11 cellular contexts compared by ENCODE assay signal in genomic region chr9:106893088-106893487, GRCh38. TPM values are rescaled to one million over a fixed set of nuclear protein-coding genes. Genes with fewer than 3 reads are reported as not detected.
DNase-seq lines count a peak whose midpoint lies in the region; ATAC-seq, FAIRE-seq and TF ChIP-seq lines count a peak whose summit lies in the region.
"Had no signal": no experiment of that assay in that cellular context is flagged by ENCODE, and none has a peak within 500 bp of the region (broad histone marks: within the 10 kb centered on the region; RNA-seq: fewer than 3 reads in every experiment).

No MANE protein-coding gene starts in this region.

- RAD21 ChIA-PET in GM12878 (lab: Charles Lee; ENCODE audit: unreplicated experiment): interaction anchor here (1.1 kb wide), 1 partner anchor 28 kb away, joined by 4 read pairs; no protein-coding TSS in a partner anchor

- H3K36me3 Mint-ChIP-seq in activated T-helper 17 cell treated with anti-CD3 and anti-CD28 coated beads, Interleukin-2, amount 50 U/mL, for 72 hours (ENCODE audit: low read depth): no peaks in the 10 kb centered on the region

- no peak overlapping the region for H2AFZ ChIP-seq in GM12878 (ENCODE audit: control insufficient read depth, low read depth, low read length)
- H2AFZ ChIP-seq in keratinocyte (ENCODE audit: control insufficient read depth, low read length): no peak overlapping the region

- H3K9ac ChIP-seq in GM12878 (ENCODE audit: control insufficient read depth, insufficient read depth, low read length) (no peak overlapping the region), keratinocyte (ENCODE audit: control insufficient read depth, extremely low read depth, insufficient read depth, low read length) (peak overlapping the region; percentile 11)

- POLR2A ChIA-PET in GM12878 (lab: Charles Lee): no interaction called here

- WGBS in GM12878 (ENCODE audit: insufficient coverage, insufficient replicate concordance, low lambda C conversion rate, missing lambda C conversion rate): 0% methylated on average over 1 of the region's 1 CpG

- BruUV-seq in GM12878 (replicated peaks; lab: Mats Ljungman, UMichigan): no TSS peak

- dilution Hi-C loops in keratinocyte (cut with MboI; ENCODE audit: extremely low pct_ligation_motif_present, low sequenced_read_pairs): no loop called here

- ATAC-seq in GM12878 (peak; percentile 34), upper lobe of right lung (peak; percentile 11), GM21360 (IDR thresholded peaks at IDR 0.05; ENCODE audit: unreplicated experiment) (no peak)
- no peak for ATAC-seq in activated T-helper 17 cell treated with anti-CD3 and anti-CD28 coated beads, Interleukin-2, amount 50 U/mL, for 72 hours (replicated peaks)

- H3K36me3 ChIP-seq in GM12878 (ENCODE audit: control insufficient read depth in 2 of 2, insufficient read depth in 2 of 2, low read length in 1 of 2): no peaks in the 10 kb centered on the region
- H3K36me3 ChIP-seq in keratinocyte (ENCODE audit: control insufficient read depth in 2 of 2, extremely low read depth in 1 of 2, insufficient read depth in 2 of 2, low read length in 2 of 2): peaks cover 0 to 1% of the 10 kb centered on the region in 2 experiments
- H3K36me3 ChIP-seq in upper lobe of right lung: no peaks in the 10 kb centered on the region

- FAIRE-seq in GM12878 (lab: Jason Lieb, UNC): no peak
- FAIRE-seq in keratinocyte (lab: Jason Lieb, UNC): peak; percentile 71

- SMC1A ChIA-PET in GM12878 (lab: Charles Lee; ENCODE audit: uncharacterized antibody, unreplicated experiment): interaction anchor here (0.8 to 17.7 kb wide), 5 partner anchors 8 to 99 kb away, joined by 3 to 219 read pairs (median 4); partner anchors contain the start of gene ZNF462

- no peaks in the 10 kb centered on the region for H3K79me2 ChIP-seq in GM12878 (ENCODE audit: control insufficient read depth, insufficient read depth, low read length)
- peaks cover 64% of the 10 kb centered on the region for H3K79me2 ChIP-seq in keratinocyte (ENCODE audit: control insufficient read depth, insufficient read depth, low read length)

- H3K4me1 Mint-ChIP-seq in activated T-helper 17 cell treated with anti-CD3 and anti-CD28 coated beads, Interleukin-2, amount 50 U/mL, for 72 hours: no peaks in the 10 kb centered on the region
- H3K4me1 Mint-ChIP-seq: central memory CD8-positive, alpha-beta T cell had no signal

- H3K27ac ChIP-seq in GM12878 (ENCODE audit: control insufficient read depth, insufficient read depth): no peak overlapping the region
- H3K27ac ChIP-seq in keratinocyte (ENCODE audit: control insufficient read depth, insufficient read depth, low read length): peak overlapping the region; percentile 88
- no peak overlapping the region for H3K27ac ChIP-seq in upper lobe of right lung
- H3K27ac ChIP-seq: 22Rv1 had no signal

- intact Hi-C loops in GM12878 (cut with micrococcal nuclease; ENCODE audit: unreplicated experiment): no loop called here
- intact Hi-C loops in upper lobe of right lung (cut with DNase I): no loop called here

- H3K4me1 ChIP-seq in GM12878 (ENCODE audit: control insufficient read depth, insufficient read depth, low read length): no peaks in the 10 kb centered on the region
- peaks cover 62% of the 10 kb centered on the region for H3K4me1 ChIP-seq in keratinocyte (ENCODE audit: control insufficient read depth, extremely low read depth, insufficient read depth, low read length)
- peaks cover 7% of the 10 kb centered on the region for H3K4me1 ChIP-seq in upper lobe of right lung

- H3K27me3 Mint-ChIP-seq in activated T-helper 17 cell treated with anti-CD3 and anti-CD28 coated beads, Interleukin-2, amount 50 U/mL, for 72 hours: no peaks in the 10 kb centered on the region
- H3K27me3 Mint-ChIP-seq: central memory CD8-positive, alpha-beta T cell had no signal

- H4K20me1 ChIP-seq in GM12878 (ENCODE audit: control insufficient read depth, insufficient read depth) (no peaks in the 10 kb centered on the region), keratinocyte (ENCODE audit: control insufficient read depth, extremely low read depth, insufficient read depth, low read length) (no peaks in the 10 kb centered on the region)

- H3K4me2 ChIP-seq in GM12878 (ENCODE audit: control insufficient read depth, insufficient read depth) (no peak overlapping the region), keratinocyte (ENCODE audit: control insufficient read depth, extremely low read depth, insufficient read depth, low read depth, low read length) (peak overlapping the region; percentile 75)

- H3K4me3 ChIP-seq in GM12878 (no peak overlapping the region), keratinocyte (ENCODE audit: control insufficient read depth in 2 of 3, extremely low read depth in 1 of 3, insufficient read depth in 2 of 3, low read depth in 1 of 3, low read length in 3 of 3) (peak overlapping the region in 2 of 3 experiments; percentile 8 to 33), upper lobe of right lung (no peak overlapping the region)

- H3K27me3 ChIP-seq in GM12878 (replicated peaks in 1 of 2; ENCODE audit: control insufficient read depth in 2 of 2, insufficient read depth in 2 of 2, low read length in 1 of 2) (no peaks in the 10 kb centered on the region), keratinocyte (ENCODE audit: control insufficient read depth, extremely low read depth, insufficient read depth, low read length) (no peaks in the 10 kb centered on the region), upper lobe of right lung (no peaks in the 10 kb centered on the region)

- no peak for TF ChIP-seq EP300 in GM12878 (IDR thresholded peaks at IDR 0.05; ENCODE audit: borderline replicate concordance in 1 of 2, control insufficient read depth in 1 of 2, low read depth in 2 of 2, low read length in 2 of 2)

- TF ChIP-seq CTCF in GM12878 (IDR thresholded peaks at IDR 0.05 in 2 of 3, conservative IDR thresholded peaks at IDR 0.05 in 1 of 3; ENCODE audit: control insufficient read depth in 2 of 3, extremely low read depth in 1 of 3, insufficient read depth in 1 of 3, low read depth in 3 of 3, low read length in 3 of 3) (no peak), keratinocyte (optimal IDR thresholded peaks at IDR 0.05 in 1 of 3, IDR thresholded peaks at IDR 0.05 in 1 of 3, conservative IDR thresholded peaks at IDR 0.05 in 1 of 3; ENCODE audit: extremely low read depth in 1 of 3, insufficient read depth in 2 of 3, low read length in 3 of 3) (no peak), upper lobe of right lung (IDR thresholded peaks at IDR 0.05) (no peak)

- no peak for TF ChIP-seq POLR2A in GM12878 (IDR thresholded peaks at IDR 0.05; ENCODE audit: low read depth, low read length)

- in situ Hi-C loops in GM12878 (cut with MboI): no loop called here

- H3K9me3 ChIP-seq in GM12878 (replicated peaks; ENCODE audit: control insufficient read depth, insufficient read depth, low read length): no peaks in the 10 kb centered on the region
- H3K9me3 ChIP-seq in keratinocyte (ENCODE audit: control insufficient read depth, low read depth, low read length): no peaks in the 10 kb centered on the region
- no peaks in the 10 kb centered on the region for H3K9me3 ChIP-seq in upper lobe of right lung

- no peaks in the 10 kb centered on the region for H3K9me1 ChIP-seq in keratinocyte (ENCODE audit: control insufficient read depth, extremely low read depth, insufficient read depth, low read length)

- H3K9me3 Mint-ChIP-seq in activated T-helper 17 cell treated with anti-CD3 and anti-CD28 coated beads, Interleukin-2, amount 50 U/mL, for 72 hours: peaks cover 13% of the 10 kb centered on the region

- H3K27ac Mint-ChIP-seq in activated T-helper 17 cell treated with anti-CD3 and anti-CD28 coated beads, Interleukin-2, amount 50 U/mL, for 72 hours: no peak overlapping the region

- no peak for TF ChIP-seq RAD21 in GM12878 (IDR thresholded peaks at IDR 0.05; ENCODE audit: insufficient read depth, low read depth, low read length)

- CTCF ChIA-PET in GM12878 (lab: Yijun Ruan, JAX): interaction anchor here (1.7 kb wide), 1 partner anchor 29 kb away, joined by 5 read pairs; no protein-coding TSS in a partner anchor

- DNase-seq in DMS53 (lab: John Stamatoyannopoulos, UW) (peak; percentile 32), DMS53 treated with DMSO at 0.1 percent for 48 hours (lab: John Stamatoyannopoulos, UW; ENCODE audit: unreplicated experiment) (no peak), GM12878 (ENCODE audit: low read depth, low spot score) (no peak), keratinocyte (ENCODE audit: low read depth, low spot score) (no peak), upper lobe of right lung (no peak), GM19238 (ENCODE audit: insufficient read length, low spot score) (no peak)
- DNase-seq: KBM-7 had no signal

- H3K4me3 Mint-ChIP-seq in activated T-helper 17 cell treated with anti-CD3 and anti-CD28 coated beads, Interleukin-2, amount 50 U/mL, for 72 hours: no peak overlapping the region
- H3K4me3 Mint-ChIP-seq: central memory CD8-positive, alpha-beta T cell had no signal

RNA-seq across cellular contexts. Expression of gene ZNF462, which starts 30.1 kb away (rescaled TPM):
- total RNA-seq in GM12878 (2013; cell fraction: nucleolus; rRNA removed): 85.2 and 85.6 TPM in 2 replicates
- total RNA-seq in GM12878 (2014; rRNA removed) (0.71 and 1.5 TPM in 2 replicates), GM12878 (2014; rRNA removed; fragmentation: Illumina TruSeq; extraction: Trizol) (0.74 and 0.76 TPM in 2 replicates), GM12878 (2021) (1.7 and 3.2 TPM in 2 replicates), upper lobe of right lung (25.4 TPM)
- polyA plus RNA-seq in GM12878 (2011; ENCODE audit: low read depth): 0.07 TPM
- polyA plus RNA-seq in GM12878 (2011; rRNA removed) (8.9 and 13.7 TPM in 2 replicates), GM12878 (2014; fragmentation: Illumina TruSeq; extraction: Trizol) (0.51 and 1.3 TPM in 2 replicates), GM12878 (2014; fragmentation: Nextera tagmentation; extraction: Ambion mirVana) (under 1 TPM; 0.27 to 0.42 TPM), GM12878 (2014; rRNA removed) (0.40 and 0.81 TPM in 2 replicates), GM12878 (2016; fragmentation: Nextera tagmentation; extraction: Ambion mirVana) (under 1 TPM; 0.32 to 0.59 TPM), keratinocyte (6.9 to 9.5 TPM (median 7.8 TPM) in 3 replicates)
- polyA plus RNA-seq in GM12878 (2011; cell fraction: cytosol; rRNA removed): 11.4 and 17.7 TPM in 2 replicates
- 26.6 and 27.7 TPM in 2 replicates for polyA plus RNA-seq in GM12878 (2011; cell fraction: nucleus; rRNA removed)
- polyA plus RNA-seq in GM12878 (2012): 0.05 and 0.07 TPM in 2 replicates
- 35.2 and 49.9 TPM in 2 replicates for polyA minus RNA-seq in GM12878 (2011; rRNA and poly(A)+ RNA removed)
- polyA minus RNA-seq in GM12878 (2011; cell fraction: cytosol; rRNA and poly(A)+ RNA removed): 26.5 and 36.1 TPM in 2 replicates
- 50.5 and 80.2 TPM in 2 replicates for polyA minus RNA-seq in GM12878 (2011; cell fraction: nucleus; rRNA and poly(A)+ RNA removed)
- 7.5 TPM for polyA plus RNA-seq in keratinocyte (2011; ENCODE audit: low read depth)
- 7.5 and 7.9 TPM in 2 replicates for polyA plus RNA-seq in keratinocyte (2011; cell fraction: cytosol; rRNA removed)
- 31.0 and 35.9 TPM in 2 replicates for polyA plus RNA-seq in keratinocyte (2011; cell fraction: nucleus; rRNA removed)
- polyA plus RNA-seq in keratinocyte (2012; ENCODE audit: low replicate concordance): 3.9 and 10.5 TPM in 2 replicates
- 28.3 to 79.5 TPM (median 44.0 TPM) in 3 replicates for polyA minus RNA-seq in keratinocyte
- polyA minus RNA-seq in keratinocyte (2011; cell fraction: cytosol; rRNA and poly(A)+ RNA removed): 18.6 TPM
- 49.9 and 97.1 TPM in 2 replicates for polyA minus RNA-seq in keratinocyte (2011; cell fraction: nucleus; rRNA and poly(A)+ RNA removed)
- total RNA-seq in activated T-helper 17 cell treated with anti-CD3 and anti-CD28 coated beads, Interleukin-2, amount 50 U/mL, for 72 hours: 1 to 10 TPM in 1 of 2 donors, under 1 TPM in 1; 0.67 to 2.6 TPM

Comparison
In these comparisons a context has a peak if more than half of its experiments do, and no peak if none do; other contexts are left out.
1. ATAC-seq: peak in GM12878 (single experiment) and upper lobe of right lung (single experiment); none in GM21360 (single experiment) and activated T-helper 17 cell treated with anti-CD3 and anti-CD28 coated beads, Interleukin-2, amount 50 U/mL, for 72 hours (single experiment).
2. H3K4me3 ChIP-seq: peak in keratinocyte (2 of 3); none in GM12878 (single experiment) and upper lobe of right lung (single experiment).